ENCODE assay signal across 31 cellular contexts in the genomic region with DNA sequence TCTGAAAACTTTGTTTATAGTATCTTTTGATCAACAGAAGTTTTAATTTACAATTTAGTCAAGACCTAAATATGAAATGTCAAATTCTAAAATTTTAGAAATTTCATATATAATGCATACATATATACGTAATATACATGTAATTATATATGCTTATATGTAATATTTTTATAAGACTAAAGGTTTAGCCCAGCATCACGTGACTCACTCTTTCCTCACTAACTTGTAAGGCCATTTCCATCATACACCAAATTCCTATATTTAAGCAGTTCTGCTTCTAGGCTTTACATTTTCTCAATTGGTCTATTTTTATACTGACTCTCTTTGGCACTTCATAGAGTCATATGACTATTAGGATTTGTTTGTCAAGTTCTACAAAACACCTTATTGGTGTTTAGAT. TPM values are rescaled to one million over a fixed set of nuclear protein-coding genes. Genes with fewer than 3 reads are reported as not detected.
"Had no signal": no experiment of that assay in that cellular context is flagged by ENCODE, and none has a peak within 500 bp of the region (broad histone marks: within the 10 kb centered on the region; RNA-seq: fewer than 3 reads in every experiment).

No MANE protein-coding gene starts in this region.

- ATAC-seq: esophagus mucosa, gastrocnemius medialis, heart right ventricle, left cardiac atrium, left ventricle myocardium superior, lower lobe of right lung, mucosa of descending colon had no signal

- H3K36me3 ChIP-seq: esophagus squamous epithelium, gastrocnemius medialis, heart right ventricle, left lung, lower lobe of right lung had no signal

- H3K9me3 ChIP-seq: gastrocnemius medialis, lower lobe of right lung, mucosa of descending colon had no signal

- H3K4me1 Mint-ChIP-seq: naive B cell had no signal

- H3K27me3 ChIP-seq: dorsolateral prefrontal cortex, esophagus squamous epithelium, gastrocnemius medialis, heart right ventricle, left lung had no signal

- H3K4me1 ChIP-seq: left lung, lower lobe of right lung had no signal

- H3K36me3 Mint-ChIP-seq: mesothelial cell of epicardium, naive B cell had no signal

- DNase-seq: dermis blood vessel endothelial cell; dorsolateral prefrontal cortex; effector CD4-positive, alpha-beta T cell; effector memory CD4-positive, alpha-beta T cell; erythroblast; esophagus squamous epithelium; foreskin fibroblast; foreskin melanocyte; gastrocnemius medialis; glutamatergic neuron; head of caudate nucleus; heart right ventricle; hippocampal formation; left cardiac atrium; left lung; left ventricle myocardium superior; lower lobe of right lung; mesenchymal stem cell; mucosa of descending colon; naive B cell had no signal

- FAIRE-seq: colon, keratinocyte had no signal

- H3K27ac ChIP-seq: coronary artery, dorsolateral prefrontal cortex, epithelial cell of prostate, esophagus squamous epithelium, gastrocnemius medialis, heart right ventricle, left lung, lower lobe of right lung had no signal

- H3K27ac Mint-ChIP-seq: mesothelial cell of epicardium, naive B cell had no signal

- H3K4me3 Mint-ChIP-seq: mesothelial cell of epicardium, naive B cell had no signal

- H3K4me3 ChIP-seq: coronary artery, dorsolateral prefrontal cortex, esophagus squamous epithelium, gastrocnemius medialis, heart right ventricle, left lung, lower lobe of right lung, mucosa of descending colon had no signal

RNA-seq across cellular contexts. Expression of gene CFAP95, which starts 56.4 kb away (rescaled TPM):
- total RNA-seq: dermis blood vessel endothelial cell, esophagus mucosa, esophagus squamous epithelium, gastrocnemius medialis, glomerular endothelial cell, left ventricle myocardium superior, lower leg skin, lung microvascular endothelial cell, mesenteric fat pad, mesothelial cell of epicardium, myocyte had no signal
- polyA plus RNA-seq: heart right ventricle had no signal
